In the genomic region with DNA sequence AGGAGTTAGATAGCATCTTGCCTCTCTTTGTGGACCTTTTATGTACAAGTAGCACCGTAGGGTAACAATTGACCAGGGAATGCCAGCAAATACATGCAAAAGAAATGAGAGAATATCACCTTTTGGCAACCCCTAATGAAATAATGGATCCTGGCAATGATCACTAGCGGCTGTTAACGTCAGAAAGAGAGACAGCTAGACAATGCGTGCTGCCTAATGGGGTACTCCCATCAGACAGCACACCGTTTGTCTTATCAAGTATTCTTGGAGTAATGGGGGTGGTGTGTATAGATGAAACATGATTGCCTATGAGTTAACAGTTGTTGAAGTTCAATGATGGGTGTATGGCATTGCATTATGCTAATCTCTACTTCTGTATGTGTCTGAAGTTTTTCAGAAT, we compare ENCODE assay signal across 10 cellular contexts. TPM values are rescaled to one million over a fixed set of nuclear protein-coding genes. Genes with fewer than 3 reads are reported as not detected.
A peak's percentile ranks its signal among the peaks of the same experiment; 100 is the strongest.
DNase-seq lines count a peak whose midpoint lies in the region; ATAC-seq and TF ChIP-seq lines count a peak whose summit lies in the region.
"Had no signal": no experiment of that assay in that cellular context is flagged by ENCODE, and none has a peak within 500 bp of the region (broad histone marks: within the 10 kb centered on the region; RNA-seq: fewer than 3 reads in every experiment).

No MANE protein-coding gene starts in this region.

- DNase-seq in HFF-Myc (ENCODE audit: extremely low read depth, low read depth) (no peak), WERI-Rb-1 (no peak), KBM-7 (no peak), NCI-H526 treated with DMSO at 0.1 percent for 48 hours (lab: John Stamatoyannopoulos, UW) (no peak)
- DNase-seq in activated naive CD8-positive, alpha-beta T cell treated with anti-CD3 and anti-CD28 coated beads, Interleukin-2, amount 10 ng/mL, durations not matched to agents 7 days and 5 days: no peak
- DNase-seq in naive thymus-derived CD8-positive, alpha-beta T cell: no peak
- DNase-seq: T1000 had no signal

- H3K4me2 ChIP-seq in BLaER1 treated with 17β-estradiol and CSF1 and Interleukin-3, amounts not matched to agents 10 nM and 100 nM: peak overlapping the region; percentile 72 to 89 (median 79)

- H3K27ac Mint-ChIP-seq in activated naive CD8-positive, alpha-beta T cell treated with anti-CD3 and anti-CD28 coated beads, Interleukin-2, amount 10 ng/mL, durations not matched to agents 7 days and 5 days: peak overlapping the region; percentile 23
- H3K27ac Mint-ChIP-seq in naive thymus-derived CD8-positive, alpha-beta T cell: peak overlapping the region in 8 of 10 donors; percentile 61 to 98 (median 92)

- peaks cover 0 to 2% (median 0%) of the 10 kb centered on the region in 11 experiments; a peak in 5 of 22 replicates for H3K9me3 ChIP-seq in BLaER1 treated with 17β-estradiol and CSF1 and Interleukin-3, amounts not matched to agents 10 nM and 100 nM (replicated peaks in 1 of 11)
- H3K9me3 ChIP-seq in WERI-Rb-1 (ENCODE audit: severe bottlenecking): peaks cover 3% of the 10 kb centered on the region
- H3K9me3 ChIP-seq: right atrium auricular region had no signal

- POLR2A ChIA-PET in activated naive CD8-positive, alpha-beta T cell treated with anti-CD3 and anti-CD28 coated beads, Interleukin-2, amount 10 ng/mL, durations not matched to agents 7 days and 5 days (lab: Charles Lee): no interaction called here
- POLR2A ChIA-PET in naive thymus-derived CD8-positive, alpha-beta T cell (lab: Charles Lee): interaction anchor here (0.5 to 4.6 kb wide), 2 partner anchors 41 to 60 kb away, joined by 3 to 84 read pairs; a partner anchor contains a TSS

- H3K4me3 Mint-ChIP-seq in activated naive CD8-positive, alpha-beta T cell treated with anti-CD3 and anti-CD28 coated beads, Interleukin-2, amount 10 ng/mL, durations not matched to agents 7 days and 5 days: peak overlapping the region; percentile 92
- peak overlapping the region in 9 of 10 donors; percentile 72 to 97 (median 95) for H3K4me3 Mint-ChIP-seq in naive thymus-derived CD8-positive, alpha-beta T cell

- ATAC-seq in activated naive CD8-positive, alpha-beta T cell treated with anti-CD3 and anti-CD28 coated beads, Interleukin-2, amount 10 ng/mL, durations not matched to agents 7 days and 5 days (ENCODE audit: low read depth): no peak
- no peak for ATAC-seq in naive thymus-derived CD8-positive, alpha-beta T cell
- ATAC-seq in GM21737 (IDR thresholded peaks at IDR 0.05; ENCODE audit: unreplicated experiment): no peak

- H3K27me3 Mint-ChIP-seq in activated naive CD8-positive, alpha-beta T cell treated with anti-CD3 and anti-CD28 coated beads, Interleukin-2, amount 10 ng/mL, durations not matched to agents 7 days and 5 days: peaks cover 3% of the 10 kb centered on the region
- H3K27me3 Mint-ChIP-seq in naive thymus-derived CD8-positive, alpha-beta T cell: no peaks in the 10 kb centered on the region

- H3K4me1 Mint-ChIP-seq in activated naive CD8-positive, alpha-beta T cell treated with anti-CD3 and anti-CD28 coated beads, Interleukin-2, amount 10 ng/mL, durations not matched to agents 7 days and 5 days: peaks cover 17% of the 10 kb centered on the region
- H3K4me1 Mint-ChIP-seq in naive thymus-derived CD8-positive, alpha-beta T cell: peaks cover 18 to 36% (median 25%) of the 10 kb centered on the region in 4 donors

- H3K27ac ChIP-seq in BLaER1 treated with 17β-estradiol and CSF1 and Interleukin-3, amounts not matched to agents 10 nM and 100 nM: no peak overlapping the region
- H3K27ac ChIP-seq in WERI-Rb-1: no peak overlapping the region

- TF ChIP-seq CTCF in HFF-Myc (IDR thresholded peaks at IDR 0.05; ENCODE audit: low read depth, low read length, missing control alignments) (no peak), WERI-Rb-1 (IDR thresholded peaks at IDR 0.05; ENCODE audit: low read depth, low read length) (no peak)

- peaks cover 3 to 10% (median 5%) of the 10 kb centered on the region in 11 experiments; a peak in 21 of 22 replicates for H3K36me3 ChIP-seq in BLaER1 treated with 17β-estradiol and CSF1 and Interleukin-3, amounts not matched to agents 10 nM and 100 nM
- peaks cover 4% of the 10 kb centered on the region; the same call in 1 of the 2 replicates for H3K36me3 ChIP-seq in WERI-Rb-1

- H3K27me3 ChIP-seq in BLaER1 treated with 17β-estradiol and CSF1 and Interleukin-3, amounts not matched to agents 10 nM and 100 nM: no peaks in the 10 kb centered on the region
- no peaks in the 10 kb centered on the region for H3K27me3 ChIP-seq in WERI-Rb-1 (ENCODE audit: insufficient read depth, low read depth, severe bottlenecking)
- H3K27me3 ChIP-seq: right atrium auricular region had no signal

- no peaks in the 10 kb centered on the region for H4K20me1 ChIP-seq in BLaER1 treated with 17β-estradiol and CSF1 and Interleukin-3, amounts not matched to agents 10 nM and 100 nM

- peaks cover 10 to 23% (median 13%) of the 10 kb centered on the region in 10 experiments; a peak in 17 of 20 replicates for H3K4me1 ChIP-seq in BLaER1 treated with 17β-estradiol and CSF1 and Interleukin-3, amounts not matched to agents 10 nM and 100 nM

- H3K9ac ChIP-seq in BLaER1 treated with 17β-estradiol and CSF1 and Interleukin-3, amounts not matched to agents 10 nM and 100 nM: peak overlapping the region in 2 of 11 experiments; percentile 98 to 99; a peak in 3 of 22 replicates

- in situ Hi-C loops in KBM-7 (cut with MboI; ENCODE audit: low pct_unique_long_range_greater_than_20kb, low sequenced_read_pairs): no loop called here

- H3K9me3 Mint-ChIP-seq in activated naive CD8-positive, alpha-beta T cell treated with anti-CD3 and anti-CD28 coated beads, Interleukin-2, amount 10 ng/mL, durations not matched to agents 7 days and 5 days: no peaks in the 10 kb centered on the region
- H3K9me3 Mint-ChIP-seq in naive thymus-derived CD8-positive, alpha-beta T cell: peaks cover 0 to 3% (median 0%) of the 10 kb centered on the region in 9 donors

- peaks cover 7% of the 10 kb centered on the region for H3K36me3 Mint-ChIP-seq in activated naive CD8-positive, alpha-beta T cell treated with anti-CD3 and anti-CD28 coated beads, Interleukin-2, amount 10 ng/mL, durations not matched to agents 7 days and 5 days
- peaks cover 0 to 3% (median under 1%) of the 10 kb centered on the region in 3 donors for H3K36me3 Mint-ChIP-seq in naive thymus-derived CD8-positive, alpha-beta T cell

- peak overlapping the region in 4 of 10 experiments; percentile 77 to 91 (median 87); a peak in 11 of 20 replicates for H3K4me3 ChIP-seq in BLaER1 treated with 17β-estradiol and CSF1 and Interleukin-3, amounts not matched to agents 10 nM and 100 nM
- peak overlapping the region; percentile 65; the same call in 1 of the 2 replicates for H3K4me3 ChIP-seq in HFF-Myc (replicated peaks; ENCODE audit: low read depth, low read length)
- no peak overlapping the region for H3K4me3 ChIP-seq in WERI-Rb-1 (ENCODE audit: low read depth, low read length)

RNA-seq across cellular contexts. Expression of a gene that starts 1.6 kb away (rescaled TPM):
- total RNA-seq in activated naive CD8-positive, alpha-beta T cell treated with anti-CD3 and anti-CD28 coated beads, Interleukin-2, amount 10 ng/mL, durations not matched to agents 7 days and 5 days: 10 to 100 TPM in 1 of 2 experiments, 1 to 10 TPM in 1; 9.6 to 10.1 TPM
- 10 to 100 TPM; 14.3 to 17.9 TPM for total RNA-seq in naive thymus-derived CD8-positive, alpha-beta T cell
- polyA plus RNA-seq in naive thymus-derived CD8-positive, alpha-beta T cell: 10 to 100 TPM; 12.6 to 19.9 (median 15.0) TPM
